Comparison of ENCODE assay signal across 1 cellular context in genomic region chr10:97686962-97687784, GRCh38.
TF ChIP-seq lines count a peak whose summit lies in the region.

TSS of gene AVPI1 (minus strand) at chr10:97687241. CDS start at chr10:97679905, 7,336 bp downstream.

TF ChIP-seq in HepG2, 621 proteins besides CTCF, POLR2A, EP300 and RAD21 (continued from another document and continues in another):
- TF ChIP-seq ZFP36L2 (CRISPR knock-in tag; IDR thresholded peaks at IDR 0.05): no peak
- TF ChIP-seq HMGA1 (CRISPR knock-in tag; conservative IDR thresholded peaks at IDR 0.05): no peak
- TF ChIP-seq KAT8 (CRISPR knock-in tag; IDR thresholded peaks at IDR 0.05): peak; percentile 84
- TF ChIP-seq MEF2D (CRISPR knock-in tag; IDR thresholded peaks at IDR 0.05): no peak; the same call in 1 of the 2 replicates
- TF ChIP-seq, protein P1, sequence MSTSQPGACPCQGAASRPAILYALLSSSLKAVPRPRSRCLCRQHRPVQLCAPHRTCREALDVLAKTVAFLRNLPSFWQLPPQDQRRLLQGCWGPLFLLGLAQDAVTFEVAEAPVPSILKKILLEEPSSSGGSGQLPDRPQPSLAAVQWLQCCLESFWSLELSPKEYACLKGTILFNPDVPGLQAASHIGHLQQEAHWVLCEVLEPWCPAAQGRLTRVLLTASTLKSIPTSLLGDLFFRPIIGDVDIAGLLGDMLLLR (CRISPR knock-in tag; IDR thresholded peaks at IDR 0.05): peak; percentile 77
- TF ChIP-seq AHDC1 (CRISPR knock-in tag; IDR thresholded peaks at IDR 0.05; ENCODE audit: borderline replicate concordance): no peak
- TF ChIP-seq, protein P2, sequence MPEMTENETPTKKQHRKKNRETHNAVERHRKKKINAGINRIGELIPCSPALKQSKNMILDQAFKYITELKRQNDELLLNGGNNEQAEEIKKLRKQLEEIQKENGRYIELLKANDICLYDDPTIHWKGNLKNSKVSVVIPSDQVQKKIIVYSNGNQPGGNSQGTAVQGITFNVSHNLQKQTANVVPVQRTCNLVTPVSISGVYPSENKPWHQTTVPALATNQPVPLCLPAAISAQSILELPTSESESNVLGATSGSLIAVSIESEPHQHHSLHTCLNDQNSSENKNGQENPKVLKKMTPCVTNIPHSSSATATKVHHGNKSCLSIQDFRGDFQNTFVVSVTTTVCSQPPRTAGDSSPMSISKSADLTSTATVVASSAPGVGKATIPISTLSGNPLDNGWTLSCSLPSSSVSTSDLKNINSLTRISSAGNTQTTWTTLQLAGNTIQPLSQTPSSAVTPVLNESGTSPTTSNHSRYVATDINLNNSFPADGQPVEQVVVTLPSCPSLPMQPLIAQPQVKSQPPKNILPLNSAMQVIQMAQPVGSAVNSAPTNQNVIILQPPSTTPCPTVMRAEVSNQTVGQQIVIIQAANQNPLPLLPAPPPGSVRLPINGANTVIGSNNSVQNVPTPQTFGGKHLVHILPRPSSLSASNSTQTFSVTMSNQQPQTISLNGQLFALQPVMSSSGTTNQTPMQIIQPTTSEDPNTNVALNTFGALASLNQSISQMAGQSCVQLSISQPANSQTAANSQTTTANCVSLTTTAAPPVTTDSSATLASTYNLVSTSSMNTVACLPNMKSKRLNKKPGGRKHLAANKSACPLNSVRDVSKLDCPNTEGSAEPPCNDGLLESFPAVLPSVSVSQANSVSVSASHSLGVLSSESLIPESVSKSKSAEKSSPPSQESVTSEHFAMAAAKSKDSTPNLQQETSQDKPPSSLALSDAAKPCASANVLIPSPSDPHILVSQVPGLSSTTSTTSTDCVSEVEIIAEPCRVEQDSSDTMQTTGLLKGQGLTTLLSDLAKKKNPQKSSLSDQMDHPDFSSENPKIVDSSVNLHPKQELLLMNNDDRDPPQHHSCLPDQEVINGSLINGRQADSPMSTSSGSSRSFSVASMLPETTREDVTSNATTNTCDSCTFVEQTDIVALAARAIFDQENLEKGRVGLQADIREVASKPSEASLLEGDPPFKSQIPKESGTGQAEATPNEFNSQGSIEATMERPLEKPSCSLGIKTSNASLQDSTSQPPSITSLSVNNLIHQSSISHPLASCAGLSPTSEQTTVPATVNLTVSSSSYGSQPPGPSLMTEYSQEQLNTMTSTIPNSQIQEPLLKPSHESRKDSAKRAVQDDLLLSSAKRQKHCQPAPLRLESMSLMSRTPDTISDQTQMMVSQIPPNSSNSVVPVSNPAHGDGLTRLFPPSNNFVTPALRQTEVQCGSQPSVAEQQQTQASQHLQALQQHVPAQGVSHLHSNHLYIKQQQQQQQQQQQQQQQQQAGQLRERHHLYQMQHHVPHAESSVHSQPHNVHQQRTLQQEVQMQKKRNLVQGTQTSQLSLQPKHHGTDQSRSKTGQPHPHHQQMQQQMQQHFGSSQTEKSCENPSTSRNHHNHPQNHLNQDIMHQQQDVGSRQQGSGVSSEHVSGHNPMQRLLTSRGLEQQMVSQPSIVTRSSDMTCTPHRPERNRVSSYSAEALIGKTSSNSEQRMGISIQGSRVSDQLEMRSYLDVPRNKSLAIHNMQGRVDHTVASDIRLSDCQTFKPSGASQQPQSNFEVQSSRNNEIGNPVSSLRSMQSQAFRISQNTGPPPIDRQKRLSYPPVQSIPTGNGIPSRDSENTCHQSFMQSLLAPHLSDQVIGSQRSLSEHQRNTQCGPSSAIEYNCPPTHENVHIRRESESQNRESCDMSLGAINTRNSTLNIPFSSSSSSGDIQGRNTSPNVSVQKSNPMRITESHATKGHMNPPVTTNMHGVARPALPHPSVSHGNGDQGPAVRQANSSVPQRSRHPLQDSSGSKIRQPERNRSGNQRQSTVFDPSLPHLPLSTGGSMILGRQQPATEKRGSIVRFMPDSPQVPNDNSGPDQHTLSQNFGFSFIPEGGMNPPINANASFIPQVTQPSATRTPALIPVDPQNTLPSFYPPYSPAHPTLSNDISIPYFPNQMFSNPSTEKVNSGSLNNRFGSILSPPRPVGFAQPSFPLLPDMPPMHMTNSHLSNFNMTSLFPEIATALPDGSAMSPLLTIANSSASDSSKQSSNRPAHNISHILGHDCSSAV (CRISPR knock-in tag; IDR thresholded peaks at IDR 0.05; ENCODE audit: borderline replicate concordance): no peak; the same call in 1 of the 2 replicates
- TF ChIP-seq ZFY (CRISPR knock-in tag; IDR thresholded peaks at IDR 0.05): peak; percentile 90
- no peak for TF ChIP-seq ZNF816 (CRISPR knock-in tag; IDR thresholded peaks at IDR 0.05; ENCODE audit: borderline replicate concordance)
- TF ChIP-seq, protein P3, sequence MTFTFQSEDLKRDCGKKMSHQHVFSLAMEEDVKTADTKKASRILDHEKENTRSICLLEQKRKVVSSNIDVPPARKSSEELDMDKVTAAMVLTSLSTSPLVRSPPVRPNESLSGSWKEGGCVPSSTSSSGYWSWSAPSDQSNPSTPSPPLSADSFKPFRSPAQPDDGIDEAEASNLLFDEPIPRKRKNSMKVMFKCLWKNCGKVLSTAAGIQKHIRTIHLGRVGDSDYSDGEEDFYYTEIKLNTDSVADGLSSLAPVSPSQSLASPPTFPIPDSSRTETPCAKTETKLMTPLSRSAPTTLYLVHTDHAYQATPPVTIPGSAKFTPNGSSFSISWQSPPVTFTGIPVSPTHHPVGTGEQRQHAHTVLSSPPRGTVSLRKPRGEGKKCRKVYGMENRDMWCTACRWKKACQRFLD (CRISPR knock-in tag; IDR thresholded peaks at IDR 0.05; ENCODE audit: borderline replicate concordance): no peak
- TF ChIP-seq ZNF264 (CRISPR knock-in tag; IDR thresholded peaks at IDR 0.05): peak; percentile 94
- TF ChIP-seq TRIM24 (CRISPR knock-in tag; IDR thresholded peaks at IDR 0.05): no peak
- TF ChIP-seq SOX13 (IDR thresholded peaks at IDR 0.05): no peak; the same call in 1 of the 2 replicates
- peak in 1 of 2 experiments; percentile 79; a peak in 2 of 4 replicates for TF ChIP-seq SOX13 (CRISPR knock-in tag; conservative IDR thresholded peaks at IDR 0.05 in 1 of 2, IDR thresholded peaks at IDR 0.05 in 1 of 2)
- no peak for TF ChIP-seq GABPA (IDR thresholded peaks at IDR 0.05; ENCODE audit: low read depth, low read length)
- 0 out of 2 replicates have a peak, but pooled peaks have one; percentile 14 for TF ChIP-seq GABPA (CRISPR knock-in tag; IDR thresholded peaks at IDR 0.05; ENCODE audit: low read depth)
- no peak for TF ChIP-seq MBNL3 (CRISPR knock-in tag; conservative IDR thresholded peaks at IDR 0.05)
- TF ChIP-seq CREM (IDR thresholded peaks at IDR 0.05): peak; percentile 61
- TF ChIP-seq CREM (CRISPR knock-in tag; IDR thresholded peaks at IDR 0.05): no peak
- peak; percentile 79; the same call in 1 of the 2 replicates for TF ChIP-seq CBX5 (CRISPR knock-in tag; IDR thresholded peaks at IDR 0.05; ENCODE audit: borderline replicate concordance)
- TF ChIP-seq ZNF354B (CRISPR knock-in tag; IDR thresholded peaks at IDR 0.05): 0 out of 2 replicates have a peak, but pooled peaks have one; percentile 96
- TF ChIP-seq ZNF530 (CRISPR knock-in tag; IDR thresholded peaks at IDR 0.05; ENCODE audit: low read depth): no peak
- peak; percentile 68; the same call in 1 of the 2 replicates for TF ChIP-seq LBX2 (CRISPR knock-in tag; IDR thresholded peaks at IDR 0.05; ENCODE audit: borderline replicate concordance)
- TF ChIP-seq, protein P4, sequence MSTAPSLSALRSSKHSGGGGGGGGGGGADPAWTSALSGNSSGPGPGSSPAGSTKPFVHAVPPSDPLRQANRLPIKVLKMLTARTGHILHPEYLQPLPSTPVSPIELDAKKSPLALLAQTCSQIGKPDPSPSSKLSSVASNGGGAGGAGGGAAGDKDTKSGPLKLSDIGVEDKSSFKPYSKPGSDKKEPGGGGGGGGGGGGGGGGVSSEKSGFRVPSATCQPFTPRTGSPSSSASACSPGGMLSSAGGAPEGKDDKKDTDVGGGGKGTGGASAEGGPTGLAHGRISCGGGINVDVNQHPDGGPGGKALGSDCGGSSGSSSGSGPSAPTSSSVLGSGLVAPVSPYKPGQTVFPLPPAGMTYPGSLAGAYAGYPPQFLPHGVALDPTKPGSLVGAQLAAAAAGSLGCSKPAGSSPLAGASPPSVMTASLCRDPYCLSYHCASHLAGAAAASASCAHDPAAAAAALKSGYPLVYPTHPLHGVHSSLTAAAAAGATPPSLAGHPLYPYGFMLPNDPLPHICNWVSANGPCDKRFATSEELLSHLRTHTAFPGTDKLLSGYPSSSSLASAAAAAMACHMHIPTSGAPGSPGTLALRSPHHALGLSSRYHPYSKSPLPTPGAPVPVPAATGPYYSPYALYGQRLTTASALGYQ (CRISPR knock-in tag; IDR thresholded peaks at IDR 0.05): peak; percentile 85
- peak; percentile 68; the same call in 1 of the 2 replicates for TF ChIP-seq SMAD1 (CRISPR knock-in tag; IDR thresholded peaks at IDR 0.05; ENCODE audit: borderline replicate concordance, low read depth)
- peak; percentile 36; the same call in 1 of the 2 replicates for TF ChIP-seq GATA4 (IDR thresholded peaks at IDR 0.05; ENCODE audit: borderline replicate concordance, low read depth)
- peak; percentile 80 for TF ChIP-seq ZBTB38 (CRISPR knock-in tag; IDR thresholded peaks at IDR 0.05)
- peak; percentile 84 for TF ChIP-seq MAZ (IDR thresholded peaks at IDR 0.05; ENCODE audit: borderline replicate concordance, low read depth, low read length)
- TF ChIP-seq MAZ (CRISPR knock-in tag; IDR thresholded peaks at IDR 0.05; ENCODE audit: low read depth): peak; percentile 93; the same call in 1 of the 2 replicates
- 0 out of 2 replicates have a peak, but pooled peaks have one; percentile 54 for TF ChIP-seq SNAPC4 (CRISPR knock-in tag; IDR thresholded peaks at IDR 0.05)
- no peak for TF ChIP-seq SETDB1 (CRISPR knock-in tag; IDR thresholded peaks at IDR 0.05; ENCODE audit: borderline replicate concordance)
- peak; percentile 84; the same call in 1 of the 2 replicates for TF ChIP-seq AKAP8 (CRISPR knock-in tag; IDR thresholded peaks at IDR 0.05)
- TF ChIP-seq, protein P5, sequence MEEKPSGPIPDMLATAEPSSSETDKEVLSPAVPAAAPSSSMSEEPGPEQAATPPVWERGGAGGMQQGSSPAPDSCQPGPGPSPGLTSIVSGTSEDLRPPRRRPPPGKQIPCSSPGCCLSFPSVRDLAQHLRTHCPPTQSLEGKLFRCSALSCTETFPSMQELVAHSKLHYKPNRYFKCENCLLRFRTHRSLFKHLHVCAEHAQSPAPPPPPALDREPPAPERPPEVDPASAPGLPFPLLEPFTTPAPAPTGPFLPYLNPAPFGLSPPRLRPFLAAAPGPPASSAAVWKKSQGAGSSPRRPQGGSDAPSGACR (CRISPR knock-in tag; IDR thresholded peaks at IDR 0.05): peak; percentile 94
